Comparison of ENCODE assay signal across 1 cellular context in the genomic region with DNA sequence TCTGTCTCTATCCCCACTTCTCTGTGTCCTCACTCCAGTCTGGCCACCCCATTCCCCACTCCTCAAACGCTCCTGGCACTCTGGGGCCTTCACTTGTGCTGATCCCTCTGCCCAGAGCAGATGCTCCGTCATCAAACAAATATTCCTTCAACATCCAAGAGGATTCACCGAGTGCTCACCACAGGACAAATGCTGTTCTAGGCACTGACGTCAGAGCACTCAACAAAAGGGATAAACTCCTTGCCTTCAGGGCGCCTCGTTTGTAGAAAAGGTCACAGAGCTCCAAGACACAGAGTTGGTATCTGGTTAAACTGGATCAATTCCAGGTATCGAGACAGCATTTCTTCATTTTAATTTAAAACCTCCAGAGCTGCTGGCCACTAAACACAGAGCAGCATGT.
TF ChIP-seq lines count a peak whose summit lies in the region.

No MANE protein-coding gene starts in this region.

TF ChIP-seq in HEK293, 187 proteins besides CTCF, POLR2A, EP300 and RAD21:
- TF ChIP-seq, protein P1, sequence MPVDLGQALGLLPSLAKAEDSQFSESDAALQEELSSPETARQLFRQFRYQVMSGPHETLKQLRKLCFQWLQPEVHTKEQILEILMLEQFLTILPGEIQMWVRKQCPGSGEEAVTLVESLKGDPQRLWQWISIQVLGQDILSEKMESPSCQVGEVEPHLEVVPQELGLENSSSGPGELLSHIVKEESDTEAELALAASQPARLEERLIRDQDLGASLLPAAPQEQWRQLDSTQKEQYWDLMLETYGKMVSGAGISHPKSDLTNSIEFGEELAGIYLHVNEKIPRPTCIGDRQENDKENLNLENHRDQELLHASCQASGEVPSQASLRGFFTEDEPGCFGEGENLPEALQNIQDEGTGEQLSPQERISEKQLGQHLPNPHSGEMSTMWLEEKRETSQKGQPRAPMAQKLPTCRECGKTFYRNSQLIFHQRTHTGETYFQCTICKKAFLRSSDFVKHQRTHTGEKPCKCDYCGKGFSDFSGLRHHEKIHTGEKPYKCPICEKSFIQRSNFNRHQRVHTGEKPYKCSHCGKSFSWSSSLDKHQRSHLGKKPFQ (tag by site-specific recombination; IDR thresholded peaks at IDR 0.05), result no peak
- TF ChIP-seq ZIC2 (tag by site-specific recombination; IDR thresholded peaks at IDR 0.05), result 0 out of 2 replicates have a peak, but pooled peaks have one; percentile 10
